Comparison of ENCODE assay signal across 18 cellular contexts in genomic region chr1:209064850-209065249, GRCh38.
DNase-seq lines count a peak whose midpoint lies in the region; ATAC-seq, FAIRE-seq and TF ChIP-seq lines count a peak whose summit lies in the region.
"Had no signal": no experiment of that assay in that cellular context is flagged by ENCODE, and none has a peak within 500 bp of the region (broad histone marks: within the 10 kb centered on the region; RNA-seq: fewer than 3 reads in every experiment).

No MANE protein-coding gene starts in this region.

- H3K4me3 Mint-ChIP-seq in osteocyte (ENCODE audit: unreplicated experiment), result no peak overlapping the region
- H3K4me3 Mint-ChIP-seq: CD4-positive, alpha-beta T cell; IgD-negative memory B cell had no signal

- H3K9me3 Mint-ChIP-seq in osteocyte (ENCODE audit: unreplicated experiment), result no peaks in the 10 kb centered on the region
- H3K9me3 Mint-ChIP-seq: CD4-positive, alpha-beta T cell; IgD-negative memory B cell had no signal

- ATAC-seq in GM21576 (IDR thresholded peaks at IDR 0.05; ENCODE audit: unreplicated experiment), result no peak
- ATAC-seq: A549, Right ventricle myocardium inferior had no signal

- H3K4me1 Mint-ChIP-seq in osteocyte (ENCODE audit: unreplicated experiment), result peaks cover 50% of the 10 kb centered on the region
- H3K4me1 Mint-ChIP-seq: IgD-negative memory B cell had no signal

- H3K27ac Mint-ChIP-seq in osteocyte (ENCODE audit: unreplicated experiment), result peak overlapping the region; percentile 12
- H3K27ac Mint-ChIP-seq: CD4-positive, alpha-beta T cell; IgD-negative memory B cell had no signal

- DNase-seq in NCI-H146 treated with DMSO at 0.1 percent for 48 hours (lab: John Stamatoyannopoulos, UW; ENCODE audit: unreplicated experiment) (peak; percentile 86), iPS-NIHi7 (ENCODE audit: extremely low spot score) (peak; percentile 33), osteocyte (ENCODE audit: extremely low spot score, unreplicated experiment) (no peak), AG08395 (ENCODE audit: low spot score) (no peak), H4 (ENCODE audit: low spot score) (no peak)
- DNase-seq in effector CD8-positive, alpha-beta T cell (lab: John Stamatoyannopoulos, UW), result no peak
- DNase-seq: Caco-2; CD4-positive, alpha-beta T cell; DND-41; GOT3; NCI-H1105 treated with DMSO at 0.1 percent for 48 hours; NCI-H1930; NCI-H526 had no signal

- H3K27me3 Mint-ChIP-seq in osteocyte (ENCODE audit: unreplicated experiment), result peaks cover 2% of the 10 kb centered on the region
- H3K27me3 Mint-ChIP-seq: IgD-negative memory B cell had no signal

- no peaks in the 10 kb centered on the region for H3K36me3 Mint-ChIP-seq in osteocyte (ENCODE audit: unreplicated experiment)
- H3K36me3 Mint-ChIP-seq: IgD-negative memory B cell had no signal

- no peak for TF ChIP-seq CTCF in osteocyte (IDR thresholded peaks at IDR 0.05)

- FAIRE-seq in G401.6 (lab: Jason Lieb, UNC), result peak; percentile 99
- FAIRE-seq: A549 had no signal

Comparison
In these comparisons a context has a peak if more than half of its experiments do, and no peak if none do; other contexts are left out.
1. DNase-seq: peak in NCI-H146 treated with DMSO at 0.1 percent for 48 hours (single experiment) and iPS-NIHi7 (single experiment); none in osteocyte (single experiment), AG08395 (single experiment), effector CD8-positive, alpha-beta T cell (single experiment) and H4 (single experiment).